21 cellular contexts compared by ENCODE assay signal in the genomic region with DNA sequence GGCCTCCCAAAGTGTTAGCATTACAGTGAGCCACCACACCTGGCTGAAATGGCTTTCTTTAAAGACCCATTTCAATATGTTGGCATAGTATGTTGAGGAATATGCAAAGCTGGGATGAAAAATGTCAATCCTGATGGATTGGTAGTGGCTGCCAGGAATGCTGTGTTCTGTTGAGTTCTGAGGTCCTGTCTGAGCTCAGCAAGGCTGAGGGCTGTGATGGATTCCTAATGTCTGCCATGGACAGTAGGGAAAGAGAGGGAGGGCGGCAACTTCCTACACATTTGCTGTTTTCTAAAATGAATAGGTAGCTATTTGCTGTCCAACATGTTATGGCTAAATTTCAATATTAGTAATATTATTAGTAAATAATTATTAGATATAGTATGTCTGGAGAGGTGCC. TPM values are rescaled to one million over a fixed set of nuclear protein-coding genes. Genes with fewer than 3 reads are reported as not detected.
A peak's percentile ranks its signal among the peaks of the same experiment; 100 is the strongest.
DNase-seq lines count a peak whose midpoint lies in the region; ATAC-seq and TF ChIP-seq lines count a peak whose summit lies in the region.
"Had no signal": no experiment of that assay in that cellular context is flagged by ENCODE, and none has a peak within 500 bp of the region (broad histone marks: within the 10 kb centered on the region; RNA-seq: fewer than 3 reads in every experiment).

No MANE protein-coding gene starts in this region.

- H3K4me1 Mint-ChIP-seq in activated CD4-positive, alpha-beta memory T cell treated with anti-CD3 and anti-CD28 coated beads for 36 hours (ENCODE audit: low read depth): peaks cover 92% of the 10 kb centered on the region
- H3K4me1 Mint-ChIP-seq in activated CD4-positive, alpha-beta memory T cell treated with anti-CD3 and anti-CD28 coated beads, Interleukin-2, amount 10 ng/mL, durations not matched to agents 7 days and 5 days: peaks cover 88% of the 10 kb centered on the region
- peaks cover 97% of the 10 kb centered on the region for H3K4me1 Mint-ChIP-seq in brain

- peak overlapping the region; percentile 64 for H3K27ac Mint-ChIP-seq in activated CD4-positive, alpha-beta memory T cell treated with anti-CD3 and anti-CD28 coated beads for 36 hours
- H3K27ac Mint-ChIP-seq in activated CD4-positive, alpha-beta memory T cell treated with anti-CD3 and anti-CD28 coated beads, Interleukin-2, amount 10 ng/mL, durations not matched to agents 7 days and 5 days: no peak overlapping the region
- peak overlapping the region in 4 of 5 experiments; percentile 67 to 93 (median 80) for H3K27ac Mint-ChIP-seq in brain

- no peak for TF ChIP-seq POLR2A in Peyer's patch (IDR thresholded peaks at IDR 0.05)

- H3F3A ChIP-seq in smooth muscle cell (ENCODE audit: low read depth): no peaks in the 10 kb centered on the region

- no peaks in the 10 kb centered on the region for H3K9me3 Mint-ChIP-seq in activated CD4-positive, alpha-beta memory T cell treated with anti-CD3 and anti-CD28 coated beads for 36 hours
- H3K9me3 Mint-ChIP-seq in activated CD4-positive, alpha-beta memory T cell treated with anti-CD3 and anti-CD28 coated beads, Interleukin-2, amount 10 ng/mL, durations not matched to agents 7 days and 5 days: no peaks in the 10 kb centered on the region
- H3K9me3 Mint-ChIP-seq in brain: no peaks in the 10 kb centered on the region
- H3K9me3 Mint-ChIP-seq: nephron had no signal

- H3K36me3 ChIP-seq in Peyer's patch: no peaks in the 10 kb centered on the region
- H3K36me3 ChIP-seq in smooth muscle cell (ENCODE audit: low read depth): no peaks in the 10 kb centered on the region
- H3K36me3 ChIP-seq: gastrocnemius medialis, stomach had no signal

- no peak overlapping the region for H2AFZ ChIP-seq in smooth muscle cell (ENCODE audit: low read depth)

- no peak overlapping the region for H3K4me3 Mint-ChIP-seq in activated CD4-positive, alpha-beta memory T cell treated with anti-CD3 and anti-CD28 coated beads for 36 hours
- no peak overlapping the region for H3K4me3 Mint-ChIP-seq in activated CD4-positive, alpha-beta memory T cell treated with anti-CD3 and anti-CD28 coated beads, Interleukin-2, amount 10 ng/mL, durations not matched to agents 7 days and 5 days
- H3K4me3 Mint-ChIP-seq in brain: peak overlapping the region in 4 of 5 experiments; percentile 38 to 79 (median 64)
- H3K4me3 Mint-ChIP-seq: nephron had no signal

- H3K27me3 Mint-ChIP-seq in activated CD4-positive, alpha-beta memory T cell treated with anti-CD3 and anti-CD28 coated beads for 36 hours: no peaks in the 10 kb centered on the region
- no peaks in the 10 kb centered on the region for H3K27me3 Mint-ChIP-seq in activated CD4-positive, alpha-beta memory T cell treated with anti-CD3 and anti-CD28 coated beads, Interleukin-2, amount 10 ng/mL, durations not matched to agents 7 days and 5 days
- H3K27me3 Mint-ChIP-seq in brain: no peaks in the 10 kb centered on the region

- intact Hi-C loops in activated CD4-positive, alpha-beta memory T cell treated with anti-CD3 and anti-CD28 coated beads for 36 hours (cut with micrococcal nuclease): no loop called here
- intact Hi-C loops in left cardiac atrium (cut with DNase I): loop anchor here in 1 of 2 donors (10.0 kb wide), 1 partner anchor 77 kb away; a partner anchor contains a TSS

- H3K4me1 ChIP-seq in Peyer's patch (peaks cover 0 to 46% (median 17%) of the 10 kb centered on the region in 4 donors), smooth muscle cell (ENCODE audit: low read depth) (peaks cover 36% of the 10 kb centered on the region)

- CTCF ChIA-PET in activated CD4-positive, alpha-beta memory T cell treated with anti-CD3 and anti-CD28 coated beads for 36 hours (lab: Charles Lee): interaction anchor here (1.0 kb wide), 1 partner anchor 31 kb away, joined by 4 read pairs; no protein-coding TSS in a partner anchor
- CTCF ChIA-PET in activated CD4-positive, alpha-beta memory T cell treated with anti-CD3 and anti-CD28 coated beads, Interleukin-2, amount 10 ng/mL, durations not matched to agents 7 days and 5 days (lab: Charles Lee): no interaction called here

- H4K20me1 ChIP-seq in smooth muscle cell (ENCODE audit: low read depth): peaks cover 68% of the 10 kb centered on the region

- WGBS in smooth muscle cell (ENCODE audit: low lambda C conversion rate): 100% methylated on average over 1 of the region's 1 CpG

- H3K9ac ChIP-seq in smooth muscle cell (ENCODE audit: low read depth): no peak overlapping the region

- H3K4me3 ChIP-seq in Peyer's patch (no peak overlapping the region), smooth muscle cell (no peak overlapping the region)
- H3K4me3 ChIP-seq: gastrocnemius medialis, stomach had no signal

- peaks cover 33% of the 10 kb centered on the region for H3K36me3 Mint-ChIP-seq in activated CD4-positive, alpha-beta memory T cell treated with anti-CD3 and anti-CD28 coated beads for 36 hours
- peaks cover 63% of the 10 kb centered on the region for H3K36me3 Mint-ChIP-seq in activated CD4-positive, alpha-beta memory T cell treated with anti-CD3 and anti-CD28 coated beads, Interleukin-2, amount 10 ng/mL, durations not matched to agents 7 days and 5 days (ENCODE audit: low read depth)
- peaks cover 16% of the 10 kb centered on the region for H3K36me3 Mint-ChIP-seq in brain

- peaks cover 46% of the 10 kb centered on the region for H3K79me2 ChIP-seq in smooth muscle cell (ENCODE audit: low read depth)

- DNase-seq in activated CD4-positive, alpha-beta memory T cell treated with anti-CD3 and anti-CD28 coated beads for 36 hours: no peak
- DNase-seq in activated CD4-positive, alpha-beta memory T cell treated with anti-CD3 and anti-CD28 coated beads, Interleukin-2, amount 10 ng/mL, durations not matched to agents 7 days and 5 days: no peak
- DNase-seq in Peyer's patch: no peak
- DNase-seq in smooth muscle cell (lab: John Stamatoyannopoulos, UW; ENCODE audit: unreplicated experiment): no peak
- no peak for DNase-seq in left cardiac atrium
- DNase-seq in NOMO-1 treated with dmso at 0.1 percent for 144 hours (lab: John Stamatoyannopoulos, UW; ENCODE audit: unreplicated experiment): no peak
- no peak for DNase-seq in NCI-H345 (lab: John Stamatoyannopoulos, UW)
- DNase-seq: anterior cingulate cortex; C1 segment of cervical spinal cord; DMS53; gastrocnemius medialis; KG1; kidney glomerular epithelial cell; NCI-H2081 treated with DMSO at 0.1 percent for 48 hours; NCI-H510A treated with DMSO at 0.1 percent for 48 hours; stimulated activated CD4-positive, alpha-beta T cell treated with anti-CD3 and anti-CD28 coated beads, Interleukin-1b, Interleukin-23, amount 100 ng/mL, for 48 hours; stomach; SW 1271 had no signal

- POLR2A ChIA-PET in activated CD4-positive, alpha-beta memory T cell treated with anti-CD3 and anti-CD28 coated beads for 36 hours (lab: Charles Lee): interaction anchor here (1.1 to 8.8 kb wide), 2 partner anchors 8 to 15 kb away, joined by 3 to 104 read pairs; a partner anchor contains a TSS
- POLR2A ChIA-PET in activated CD4-positive, alpha-beta memory T cell treated with anti-CD3 and anti-CD28 coated beads, Interleukin-2, amount 10 ng/mL, durations not matched to agents 7 days and 5 days (lab: Charles Lee): interaction anchor here (8.8 kb wide), 2 partner anchors 17 to 33 kb away, joined by 122 to 177 read pairs; no protein-coding TSS in a partner anchor

- no peaks in the 10 kb centered on the region for H3K9me3 ChIP-seq in Peyer's patch
- H3K9me3 ChIP-seq in smooth muscle cell (replicated peaks; ENCODE audit: low read depth): no peaks in the 10 kb centered on the region
- H3K9me3 ChIP-seq: gastrocnemius medialis, stomach had no signal

- TF ChIP-seq CTCF in Peyer's patch (IDR thresholded peaks at IDR 0.05) (no peak), brain (conservative IDR thresholded peaks at IDR 0.05) (no peak), smooth muscle cell (IDR thresholded peaks at IDR 0.05; ENCODE audit: borderline replicate concordance, insufficient read depth, poor library complexity, severe bottlenecking) (no peak)

- ATAC-seq in left cardiac atrium: no peak
- ATAC-seq: esophagus mucosa, gastrocnemius medialis had no signal

- H3K27me3 ChIP-seq in Peyer's patch: no peaks in the 10 kb centered on the region
- no peaks in the 10 kb centered on the region for H3K27me3 ChIP-seq in smooth muscle cell (ENCODE audit: low read depth)
- H3K27me3 ChIP-seq: gastrocnemius medialis, stomach had no signal

- peak overlapping the region; percentile 12 for H3K4me2 ChIP-seq in smooth muscle cell

- peak overlapping the region in 3 of 4 donors; percentile 5 to 8 (median 8) for H3K27ac ChIP-seq in Peyer's patch
- no peak overlapping the region for H3K27ac ChIP-seq in smooth muscle cell (ENCODE audit: low read depth)
- H3K27ac ChIP-seq: gastrocnemius medialis had no signal

RNA-seq across cellular contexts. Expression of a gene that starts 8.2 kb away (rescaled TPM):
- 100 to 1,000 TPM; 109 to 119 TPM for total RNA-seq in activated CD4-positive, alpha-beta memory T cell treated with anti-CD3 and anti-CD28 coated beads for 36 hours
- 100 to 1,000 TPM; 133 to 139 TPM for total RNA-seq in activated CD4-positive, alpha-beta memory T cell treated with anti-CD3 and anti-CD28 coated beads, Interleukin-2, amount 10 ng/mL, durations not matched to agents 7 days and 5 days
- 10 to 100 TPM; 11.7 to 35.5 (median 25.3) TPM for total RNA-seq in Peyer's patch
- 3.1 TPM for polyA plus RNA-seq in brain (ENCODE audit: insufficient read depth, low read depth, low replicate concordance)
- total RNA-seq in smooth muscle cell: 34.7 and 42.2 TPM in 2 replicates
- polyA plus RNA-seq in smooth muscle cell: 10.7 and 11.5 TPM in 2 replicates
- total RNA-seq in left cardiac atrium: 10 to 100 TPM; 19.7 to 21.9 TPM

RNA-seq across cellular contexts. Expression of a gene that starts 40.3 kb away (rescaled TPM):
- 100 to 1,000 TPM; 139 to 140 TPM for total RNA-seq in activated CD4-positive, alpha-beta memory T cell treated with anti-CD3 and anti-CD28 coated beads for 36 hours
- 100 to 1,000 TPM; 171 to 173 TPM for total RNA-seq in activated CD4-positive, alpha-beta memory T cell treated with anti-CD3 and anti-CD28 coated beads, Interleukin-2, amount 10 ng/mL, durations not matched to agents 7 days and 5 days
- total RNA-seq in Peyer's patch (100 to 1,000 TPM in 2 of 4 donors, 10 to 100 TPM in 2; 78.4 to 226 (median 110) TPM), smooth muscle cell (180 and 189 TPM in 2 replicates), left cardiac atrium (100 to 1,000 TPM; 137 to 159 TPM)
- polyA plus RNA-seq in brain (ENCODE audit: insufficient read depth, low read depth, low replicate concordance) (40.2 TPM), smooth muscle cell (641 and 660 TPM in 2 replicates)

Comparison
In these comparisons a context has a peak if more than half of its experiments do, and no peak if none do; other contexts are left out.
1. H3K4me3 Mint-ChIP-seq: peak in brain (4 of 5); none in activated CD4-positive, alpha-beta memory T cell treated with anti-CD3 and anti-CD28 coated beads for 36 hours (single experiment) and activated CD4-positive, alpha-beta memory T cell treated with anti-CD3 and anti-CD28 coated beads, Interleukin-2, amount 10 ng/mL, durations not matched to agents 7 days and 5 days (single experiment).